In genomic region chr7:64562246-64562620, GRCh38 we compare ENCODE assay signal across 8 cellular contexts. TPM values are rescaled to one million over a fixed set of nuclear protein-coding genes. Genes with fewer than 3 reads are reported as not detected.
DNase-seq lines count a peak whose midpoint lies in the region; ATAC-seq and TF ChIP-seq lines count a peak whose summit lies in the region.

No MANE protein-coding gene starts in this region.

- no peak for TF ChIP-seq CTCF in epithelial cell of proximal tubule (conservative IDR thresholded peaks at IDR 0.05; ENCODE audit: low read depth, low read length)
- TF ChIP-seq CTCF in retinal pigment epithelial cell (conservative IDR thresholded peaks at IDR 0.05; ENCODE audit: low read depth, low read length): no peak
- no peak for TF ChIP-seq CTCF in GM13977 (IDR thresholded peaks at IDR 0.05; ENCODE audit: extremely low read depth, insufficient read depth, missing control alignments)

- peak; percentile 1 for ATAC-seq in GM18909 (IDR thresholded peaks at IDR 0.05; ENCODE audit: poor library complexity, unreplicated experiment)

- peak; percentile 27 for DNase-seq in RKO (ENCODE audit: low spot score)
- no peak for DNase-seq in epithelial cell of proximal tubule (ENCODE audit: low read depth)
- DNase-seq in retinal pigment epithelial cell (ENCODE audit: low read depth): no peak
- no peak for DNase-seq in mucosa of gallbladder (ENCODE audit: low spot score)
- DNase-seq in HCEC 1CT: no peak
- DNase-seq in SW480 (ENCODE audit: low spot score): no peak
- no peak for DNase-seq in GM13977 (ENCODE audit: low spot score)

- in situ Hi-C loops in GM13977 (cut with MboI; ENCODE audit: low pct_unique_long_range_greater_than_20kb, low sequenced_read_pairs, unreplicated experiment): no loop called here

- H3K4me3 ChIP-seq in epithelial cell of proximal tubule (ENCODE audit: low read depth, low read length) (peak overlapping the region; percentile 98), retinal pigment epithelial cell (ENCODE audit: low read length) (peak overlapping the region; percentile 99)

RNA-seq across cellular contexts. Expression of gene ZNF680, which starts 0.6 kb away (rescaled TPM):
- 8.1 and 13.1 TPM in 2 replicates for total RNA-seq in epithelial cell of proximal tubule
- total RNA-seq in mucosa of gallbladder: 18.2 TPM
